8 cellular contexts compared by ENCODE assay signal in the genomic region with DNA sequence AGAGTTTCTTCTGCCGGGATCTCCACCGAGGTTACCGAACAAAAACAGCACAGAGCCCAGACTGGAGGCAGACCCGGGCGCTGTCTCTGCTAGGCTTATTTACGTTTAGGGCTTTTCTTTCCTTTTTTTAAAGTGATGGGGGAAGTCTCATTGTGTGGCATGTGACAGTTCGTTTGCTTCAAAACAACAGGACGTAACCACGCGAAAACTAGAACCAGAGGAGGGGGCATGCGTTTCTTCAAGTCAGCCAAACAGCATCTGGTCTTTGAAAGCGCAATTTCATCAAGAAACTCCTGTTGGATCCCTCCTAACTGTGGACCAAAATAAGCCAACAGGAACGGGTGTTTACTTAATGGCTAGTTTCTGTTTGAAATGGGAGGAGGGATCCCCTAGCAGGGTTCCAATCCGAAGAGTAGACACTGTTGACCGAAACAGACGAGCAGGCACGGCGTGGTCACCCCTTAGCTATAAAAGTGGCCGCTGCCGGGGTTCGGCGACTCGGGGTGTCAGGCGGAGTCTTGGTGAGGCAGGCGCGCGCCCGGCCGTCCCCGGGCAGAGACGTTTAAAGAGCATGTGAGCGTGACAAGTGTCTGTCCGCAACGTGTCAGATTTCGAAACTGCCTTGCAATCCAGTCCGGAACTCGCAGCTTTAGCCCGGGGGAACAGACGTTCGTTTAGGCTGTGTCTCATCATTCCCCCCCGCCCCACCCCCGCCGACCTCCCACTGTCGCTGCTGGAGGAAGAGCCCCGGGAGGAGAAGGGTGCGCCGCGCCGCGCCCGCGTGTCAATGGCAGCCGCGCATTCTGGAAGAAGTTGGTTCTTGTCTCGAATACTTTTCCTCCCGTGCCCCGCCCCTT. TPM values are rescaled to one million over a fixed set of nuclear protein-coding genes. Genes with fewer than 3 reads are reported as not detected.
A peak's percentile ranks its signal among the peaks of the same experiment; 100 is the strongest.
DNase-seq lines count a peak whose midpoint lies in the region; ATAC-seq and TF ChIP-seq lines count a peak whose summit lies in the region.

No MANE protein-coding gene starts in this region.

- H3K27ac Mint-ChIP-seq in CD14-positive monocyte: peak overlapping the region; percentile 100
- peak overlapping the region; percentile 99 for H3K27ac Mint-ChIP-seq in activated T-helper 17 cell treated with anti-CD3 and anti-CD28 coated beads, Interleukin-2, amount 50 U/mL, for 72 hours
- peak overlapping the region; percentile 96 for H3K27ac Mint-ChIP-seq in neural progenitor cell

- peak overlapping the region; percentile 96 for H3K4me2 ChIP-seq in neural progenitor cell

- H3K27me3 ChIP-seq in neural progenitor cell: no peaks in the 10 kb centered on the region

- DNase-seq in CD14-positive monocyte (ENCODE audit: low spot score) (peak; percentile 98), RPMI7951 (ENCODE audit: low read depth) (peak; percentile 97), fibroblast of pulmonary artery (ENCODE audit: low read depth) (peak; percentile 92), neural progenitor cell (ENCODE audit: low spot score) (peak; percentile 91), stromal cell of bone marrow (ENCODE audit: low read depth) (peak; percentile 87)

- H3K36me3 ChIP-seq in neural progenitor cell: no peaks in the 10 kb centered on the region

- ATAC-seq in GM19351 (IDR thresholded peaks at IDR 0.05; ENCODE audit: unreplicated experiment) (peak; percentile 51), HG03520 (IDR thresholded peaks at IDR 0.05; ENCODE audit: unreplicated experiment) (peak; percentile 52)
- peak; percentile 38 for ATAC-seq in activated T-helper 17 cell treated with anti-CD3 and anti-CD28 coated beads, Interleukin-2, amount 50 U/mL, for 72 hours (replicated peaks)

- H4K20me1 ChIP-seq in neural progenitor cell (ENCODE audit: low read depth): peaks cover 45% of the 10 kb centered on the region

- H3K4me3 Mint-ChIP-seq in CD14-positive monocyte: peak overlapping the region; percentile 90 to 94
- H3K4me3 Mint-ChIP-seq in activated T-helper 17 cell treated with anti-CD3 and anti-CD28 coated beads, Interleukin-2, amount 50 U/mL, for 72 hours: peak overlapping the region; percentile 98
- H3K4me3 Mint-ChIP-seq in neural progenitor cell: peak overlapping the region; percentile 95

- H3K27ac ChIP-seq in neural progenitor cell: peak overlapping the region; percentile 98

- peaks cover 0 to 4% (median 3%) of the 10 kb centered on the region in 3 donors for H3K27me3 Mint-ChIP-seq in CD14-positive monocyte (ENCODE audit: low read depth in 3 of 3)
- H3K27me3 Mint-ChIP-seq in activated T-helper 17 cell treated with anti-CD3 and anti-CD28 coated beads, Interleukin-2, amount 50 U/mL, for 72 hours: no peaks in the 10 kb centered on the region
- H3K27me3 Mint-ChIP-seq in neural progenitor cell (ENCODE audit: insufficient read depth, low read depth): peaks cover 17% of the 10 kb centered on the region

- peaks cover 72% of the 10 kb centered on the region for H3F3A ChIP-seq in neural progenitor cell (ENCODE audit: low read depth)

- peaks cover 18% of the 10 kb centered on the region for H3K4me1 ChIP-seq in neural progenitor cell

- H3K79me2 ChIP-seq in neural progenitor cell (ENCODE audit: low read depth): peaks cover 71% of the 10 kb centered on the region

- TF ChIP-seq CTCF in CD14-positive monocyte (IDR thresholded peaks at IDR 0.05) (no peak), fibroblast of pulmonary artery (IDR thresholded peaks at IDR 0.05; ENCODE audit: low read length, missing control alignments) (no peak), neural progenitor cell (IDR thresholded peaks at IDR 0.05) (no peak)

- H3K4me3 ChIP-seq in fibroblast of pulmonary artery (replicated peaks; ENCODE audit: low read depth, low read length) (peak overlapping the region; percentile 83), neural progenitor cell (peak overlapping the region; percentile 81)

- H3K4me1 Mint-ChIP-seq in CD14-positive monocyte (peaks cover 38% of the 10 kb centered on the region), neural progenitor cell (peaks cover 39% of the 10 kb centered on the region)
- H3K4me1 Mint-ChIP-seq in activated T-helper 17 cell treated with anti-CD3 and anti-CD28 coated beads, Interleukin-2, amount 50 U/mL, for 72 hours: peaks cover 4% of the 10 kb centered on the region

- H3K9me3 Mint-ChIP-seq in CD14-positive monocyte (peaks cover 0 to 3% (median 0%) of the 10 kb centered on the region in 7 donors), neural progenitor cell (no peaks in the 10 kb centered on the region)
- no peaks in the 10 kb centered on the region for H3K9me3 Mint-ChIP-seq in activated T-helper 17 cell treated with anti-CD3 and anti-CD28 coated beads, Interleukin-2, amount 50 U/mL, for 72 hours

- H2AFZ ChIP-seq in neural progenitor cell (replicated peaks): no peak overlapping the region

- H3K9me3 ChIP-seq in neural progenitor cell (ENCODE audit: low read depth): no peaks in the 10 kb centered on the region

- peak overlapping the region; percentile 1 for H3K9ac ChIP-seq in neural progenitor cell

- no peaks in the 10 kb centered on the region for H3K36me3 Mint-ChIP-seq in CD14-positive monocyte
- peaks cover 64% of the 10 kb centered on the region for H3K36me3 Mint-ChIP-seq in activated T-helper 17 cell treated with anti-CD3 and anti-CD28 coated beads, Interleukin-2, amount 50 U/mL, for 72 hours (ENCODE audit: low read depth)
- peaks cover 11% of the 10 kb centered on the region for H3K36me3 Mint-ChIP-seq in neural progenitor cell

- intact Hi-C loops in CD14-positive monocyte (cut with micrococcal nuclease): loop anchor here (2.0 to 10.0 kb wide), 8 partner anchors 146 to 794 kb away; a partner anchor contains a TSS

RNA-seq across cellular contexts. Expression of a gene that starts 0.9 kb away (rescaled TPM):
- 10 to 100 TPM; 32.2 to 39.8 TPM for polyA plus RNA-seq in CD14-positive monocyte
- total RNA-seq in RPMI7951 (2014; rRNA removed; shearing (Covaris generic)): 90.4 and 91.7 TPM in 2 replicates
- 10 to 100 TPM; 18.6 to 86.1 TPM for total RNA-seq in activated T-helper 17 cell treated with anti-CD3 and anti-CD28 coated beads, Interleukin-2, amount 50 U/mL, for 72 hours
- total RNA-seq in neural progenitor cell (ENCODE audit: low replicate concordance): 260 and 261 TPM in 2 replicates

Comparison
In these comparisons a context has a peak if more than half of its experiments do, and no peak if none do; other contexts are left out.
1. Peak in every context shown above with its lines: DNase-seq, ATAC-seq, H3K4me3 ChIP-seq and H3K27ac ChIP-seq.